Comparison of ENCODE assay signal across 18 cellular contexts in genomic region chr2:33242845-33243244, GRCh38.
DNase-seq lines count a peak whose midpoint lies in the region; ATAC-seq and TF ChIP-seq lines count a peak whose summit lies in the region.
"Had no signal": no experiment of that assay in that cellular context is flagged by ENCODE, and none has a peak within 500 bp of the region (broad histone marks: within the 10 kb centered on the region; RNA-seq: fewer than 3 reads in every experiment).

No MANE protein-coding gene starts in this region.

- H3K27me3 Mint-ChIP-seq in T-helper 2 cell treated with Interferon-gamma antibody and Interleukin-4, amounts not matched to agents 5 μg/mL and 100 μg/mL, for 36 hours (ENCODE audit: low read depth) = no peaks in the 10 kb centered on the region
- H3K27me3 Mint-ChIP-seq: activated naive CD4-positive, alpha-beta T cell treated with anti-CD3 and anti-CD28 coated beads, Interleukin-2, amount 50 U/mL, for 24 hours had no signal

- H4K8ac ChIP-seq in neuronal stem cell (ENCODE audit: low read depth, low read length) = no peak overlapping the region

- ATAC-seq in HG02938 (IDR thresholded peaks at IDR 0.05; ENCODE audit: unreplicated experiment) = no peak

- no peak overlapping the region for H3K14ac ChIP-seq in neuronal stem cell (ENCODE audit: low read length)

- H3K4me3 ChIP-seq in AG04450 (ENCODE audit: low read depth, low read length) (no peak overlapping the region), astrocyte of the spinal cord (ENCODE audit: low read depth, low read length) (no peak overlapping the region), kidney epithelial cell (ENCODE audit: low read depth, low read length) (no peak overlapping the region), neuronal stem cell (ENCODE audit: low read length in 2 of 2) (no peak overlapping the region)
- H3K4me3 ChIP-seq: colonic mucosa, esophagus squamous epithelium, SJSA1, transverse colon had no signal

- no peaks in the 10 kb centered on the region for H3K4me1 ChIP-seq in neuronal stem cell (ENCODE audit: control insufficient read depth in 2 of 2, insufficient read depth in 1 of 2, low read depth in 1 of 2, low read length in 2 of 2)
- H3K4me1 ChIP-seq: colonic mucosa, esophagus squamous epithelium had no signal

- no peaks in the 10 kb centered on the region for H3K4me1 Mint-ChIP-seq in T-helper 2 cell treated with Interferon-gamma antibody and Interleukin-4, amounts not matched to agents 5 μg/mL and 100 μg/mL, for 36 hours (ENCODE audit: low read depth)
- H3K4me1 Mint-ChIP-seq: activated naive CD4-positive, alpha-beta T cell treated with anti-CD3 and anti-CD28 coated beads, Interleukin-2, amount 50 U/mL, for 24 hours; IgD-negative memory B cell had no signal

- H2AK5ac ChIP-seq in neuronal stem cell (ENCODE audit: low read depth, low read length) = no peak overlapping the region

- POLR2A ChIA-PET in AG04450 (lab: Yijun Ruan, JAX) = interaction anchor here (0.6 to 0.7 kb wide), 2 partner anchors 15 to 77 kb away, joined by 4 to 10 read pairs; no protein-coding TSS in a partner anchor

- H2BK120ac ChIP-seq in neuronal stem cell (ENCODE audit: low read depth, low read length) = no peak overlapping the region

- H3K79me1 ChIP-seq in neuronal stem cell (ENCODE audit: low read depth, low read length) = no peaks in the 10 kb centered on the region

- WGBS in neuronal stem cell (ENCODE audit: extremely low coverage in 2 of 2, insufficient read length in 2 of 2, insufficient replicate concordance in 1 of 2), 2 donors = no CpG with 5 or more reads among the region's 1 CpG

- H3K27me3 ChIP-seq in AG04450 (ENCODE audit: control insufficient read depth, insufficient read depth, low read length) = no peaks in the 10 kb centered on the region
- no peaks in the 10 kb centered on the region for H3K27me3 ChIP-seq in kidney epithelial cell (ENCODE audit: control insufficient read depth, insufficient read depth, low read length)
- H3K27me3 ChIP-seq in neuronal stem cell (ENCODE audit: control insufficient read depth in 3 of 3, insufficient read depth in 3 of 3, low read depth in 1 of 3, low read length in 3 of 3) = no peaks in the 10 kb centered on the region
- H3K27me3 ChIP-seq: colonic mucosa, esophagus squamous epithelium, SJSA1, transverse colon had no signal

- no peaks in the 10 kb centered on the region for H3K36me3 Mint-ChIP-seq in T-helper 2 cell treated with Interferon-gamma antibody and Interleukin-4, amounts not matched to agents 5 μg/mL and 100 μg/mL, for 36 hours (ENCODE audit: low read depth)
- H3K36me3 Mint-ChIP-seq: activated naive CD4-positive, alpha-beta T cell treated with anti-CD3 and anti-CD28 coated beads, Interleukin-2, amount 50 U/mL, for 24 hours; IgD-negative memory B cell had no signal

- CTCF ChIA-PET in AG04450 (lab: Charles Lee) = no interaction called here

- H3K4ac ChIP-seq in neuronal stem cell (ENCODE audit: low read length) = no peak overlapping the region

- no peak for TF ChIP-seq CTCF in AG04450 (IDR thresholded peaks at IDR 0.05; ENCODE audit: low read depth, low read length)
- no peak for TF ChIP-seq CTCF in astrocyte of the spinal cord (IDR thresholded peaks at IDR 0.05; ENCODE audit: low read depth, low read length)
- TF ChIP-seq CTCF in kidney epithelial cell (IDR thresholded peaks at IDR 0.05; ENCODE audit: insufficient read depth, low read length, poor library complexity, severe bottlenecking) = no peak

- H3K27ac ChIP-seq in AG04450 (ENCODE audit: low read depth, low read length) (peak overlapping the region; percentile 43), neuronal stem cell (replicated peaks; ENCODE audit: low read length) (no peak overlapping the region)
- H3K27ac ChIP-seq: colonic mucosa, esophagus squamous epithelium, SJSA1, transverse colon had no signal

- H3K18ac ChIP-seq in neuronal stem cell (ENCODE audit: low read length) = no peak overlapping the region

- no peak overlapping the region for H3K9ac ChIP-seq in neuronal stem cell (ENCODE audit: low read depth, low read length, poor library complexity)

- no peak overlapping the region for H3K4me3 Mint-ChIP-seq in T-helper 2 cell treated with Interferon-gamma antibody and Interleukin-4, amounts not matched to agents 5 μg/mL and 100 μg/mL, for 36 hours
- H3K4me3 Mint-ChIP-seq: activated naive CD4-positive, alpha-beta T cell treated with anti-CD3 and anti-CD28 coated beads, Interleukin-2, amount 50 U/mL, for 24 hours; IgD-negative memory B cell had no signal

- H2BK12ac ChIP-seq in neuronal stem cell (ENCODE audit: low read length) = no peak overlapping the region

- H2AFZ ChIP-seq in neuronal stem cell (ENCODE audit: low read length) = no peak overlapping the region

- no peak overlapping the region for H3K27ac Mint-ChIP-seq in T-helper 2 cell treated with Interferon-gamma antibody and Interleukin-4, amounts not matched to agents 5 μg/mL and 100 μg/mL, for 36 hours
- H3K27ac Mint-ChIP-seq: activated naive CD4-positive, alpha-beta T cell treated with anti-CD3 and anti-CD28 coated beads, Interleukin-2, amount 50 U/mL, for 24 hours; IgD-negative memory B cell had no signal

- no peak overlapping the region for H3K23ac ChIP-seq in neuronal stem cell (ENCODE audit: low read depth, low read length, poor library complexity)

- DNase-seq in AG04450 (ENCODE audit: low read depth, low spot score) = peak; percentile 26
- DNase-seq in M059J (ENCODE audit: low read depth) = peak; percentile 81
- peak; percentile 92 for DNase-seq in astrocyte of the spinal cord (ENCODE audit: low read depth, low spot score)
- DNase-seq in kidney epithelial cell (ENCODE audit: low read depth) = peak; percentile 37
- no peak for DNase-seq in T-helper 2 cell treated with Interferon-gamma antibody and Interleukin-4, amounts not matched to agents 5 μg/mL and 100 μg/mL, for 36 hours (ENCODE audit: low spot score)
- no peak for DNase-seq in neuronal stem cell (ENCODE audit: low spot score)
- DNase-seq in KBM-7 = no peak
- DNase-seq: activated CD8-positive, alpha-beta memory T cell treated with anti-CD3 and anti-CD28 coated beads, Interleukin-2, amount 50 U/mL, for 4 hours; colonic mucosa; esophagus squamous epithelium; midbrain; NCI-H187; NCI-H774; transverse colon had no signal

- H3K36me3 ChIP-seq in kidney epithelial cell (ENCODE audit: control insufficient read depth, insufficient read depth, low read length) (no peaks in the 10 kb centered on the region), neuronal stem cell (replicated peaks in 1 of 2; ENCODE audit: control insufficient read depth in 2 of 2, insufficient read depth in 2 of 2, low read length in 2 of 2) (no peaks in the 10 kb centered on the region)
- H3K36me3 ChIP-seq: colonic mucosa, esophagus squamous epithelium, SJSA1, transverse colon had no signal

- H4K91ac ChIP-seq in neuronal stem cell (ENCODE audit: low read depth, low read length, poor library complexity) = no peak overlapping the region

- H3K9me3 Mint-ChIP-seq in T-helper 2 cell treated with Interferon-gamma antibody and Interleukin-4, amounts not matched to agents 5 μg/mL and 100 μg/mL, for 36 hours = no peaks in the 10 kb centered on the region
- H3K9me3 Mint-ChIP-seq: activated naive CD4-positive, alpha-beta T cell treated with anti-CD3 and anti-CD28 coated beads, Interleukin-2, amount 50 U/mL, for 24 hours; IgD-negative memory B cell had no signal

- H3K4me2 ChIP-seq in neuronal stem cell (ENCODE audit: insufficient read depth, low read length, poor library complexity, severe bottlenecking) = no peak overlapping the region

- H2BK5ac ChIP-seq in neuronal stem cell (ENCODE audit: low read length) = no peak overlapping the region

- in situ Hi-C loops in astrocyte of the spinal cord (cut with HindIII; ENCODE audit: low sequenced_read_pairs) = no loop called here
- in situ Hi-C loops in KBM-7 (cut with MboI; ENCODE audit: low pct_unique_long_range_greater_than_20kb, low sequenced_read_pairs) = no loop called here

- H2BK15ac ChIP-seq in neuronal stem cell (ENCODE audit: low read length) = no peak overlapping the region

- no peaks in the 10 kb centered on the region for H3K9me3 ChIP-seq in AG04450 (ENCODE audit: control insufficient read depth, insufficient read depth, low read length)
- H3K9me3 ChIP-seq in neuronal stem cell (replicated peaks in 1 of 2; ENCODE audit: control insufficient read depth in 2 of 2, insufficient read depth in 1 of 2, low read depth in 1 of 2, low read length in 2 of 2) = no peaks in the 10 kb centered on the region
- H3K9me3 ChIP-seq: colonic mucosa, esophagus squamous epithelium, SJSA1, transverse colon had no signal

Comparison
In these comparisons a context has a peak if more than half of its experiments do, and no peak if none do; other contexts are left out.
1. DNase-seq: peak in AG04450 (single experiment), M059J (single experiment), astrocyte of the spinal cord (single experiment) and kidney epithelial cell (single experiment); none in T-helper 2 cell treated with Interferon-gamma antibody and Interleukin-4, amounts not matched to agents 5 μg/mL and 100 μg/mL, for 36 hours (single experiment), neuronal stem cell (single experiment) and KBM-7 (single experiment).